ENCODE assay signal across 20 cellular contexts in the genomic region with DNA sequence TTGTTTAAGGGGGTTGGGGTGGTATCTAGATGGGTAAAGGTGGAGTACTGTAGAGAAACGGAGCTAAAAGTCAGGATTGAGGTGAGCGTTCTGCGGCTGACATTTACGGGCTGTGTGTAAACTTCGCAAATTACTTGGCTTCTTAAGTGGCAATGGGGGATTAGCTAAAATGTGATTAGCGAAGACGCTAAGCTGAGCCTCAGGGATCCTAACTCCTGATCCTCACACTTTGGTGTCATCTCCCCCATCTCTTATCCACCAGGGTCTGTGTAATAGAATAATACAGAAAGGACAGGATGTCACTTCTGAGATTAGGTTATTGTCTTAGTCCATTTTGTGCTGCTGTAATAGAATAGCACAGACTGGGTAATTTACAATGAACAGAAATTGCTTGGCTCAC. TPM values are rescaled to one million over a fixed set of nuclear protein-coding genes. Genes with fewer than 3 reads are reported as not detected.
A peak's percentile ranks its signal among the peaks of the same experiment; 100 is the strongest.
DNase-seq lines count a peak whose midpoint lies in the region; ATAC-seq, FAIRE-seq and TF ChIP-seq lines count a peak whose summit lies in the region.
"Had no signal": no experiment of that assay in that cellular context is flagged by ENCODE, and none has a peak within 500 bp of the region (broad histone marks: within the 10 kb centered on the region; RNA-seq: fewer than 3 reads in every experiment).

No MANE protein-coding gene starts in this region.

- CTCF ChIA-PET in A549 (lab: Yijun Ruan, JAX) (interaction anchor here (1.2 kb wide), 1 partner anchor 110 kb away, joined by 3 read pairs; no protein-coding TSS in a partner anchor), HEK293 (lab: Yijun Ruan, JAX) (no interaction called here)

- POLR2A ChIA-PET in A549 (lab: Yijun Ruan, JAX): no interaction called here
- POLR2A ChIA-PET in HEK293 (lab: Yijun Ruan, JAX): no interaction called here

- H3K27me3 ChIP-seq in RWPE2 (ENCODE audit: insufficient read depth, poor library complexity, severe bottlenecking) (no peaks in the 10 kb centered on the region), mesenchymal stem cell (ENCODE audit: control insufficient read depth in 1 of 2, insufficient read depth in 1 of 2, low read length in 2 of 2) (no peaks in the 10 kb centered on the region)

- H3K27ac ChIP-seq in A549 (peak overlapping the region; percentile 64 to 66; a peak in 5 of 6 replicates), HEK293 (ENCODE audit: extremely low read depth, low read depth, low read length) (no peak overlapping the region), RWPE2 (ENCODE audit: poor library complexity, severe bottlenecking) (peak overlapping the region; percentile 92), mesenchymal stem cell (ENCODE audit: low read length, poor library complexity, severe bottlenecking) (no peak overlapping the region)
- H3K27ac ChIP-seq: GM23248, HL-60 had no signal

- H3K4me2 ChIP-seq in A549 (no peak overlapping the region), mesenchymal stem cell (ENCODE audit: low read length, poor library complexity, severe bottlenecking) (no peak overlapping the region)

- H3K36me3 ChIP-seq in HEK293 (ENCODE audit: control insufficient read depth in 2 of 2, insufficient read depth in 1 of 2, low read length in 2 of 2) (no peaks in the 10 kb centered on the region), RWPE2 (ENCODE audit: low read depth) (no peaks in the 10 kb centered on the region), mesenchymal stem cell (ENCODE audit: control insufficient read depth in 1 of 2, insufficient read depth in 2 of 2, low read depth in 1 of 2, low read length in 2 of 2) (no peaks in the 10 kb centered on the region)

- peak overlapping the region; percentile 3 for H2AK5ac ChIP-seq in mesenchymal stem cell (ENCODE audit: low read length, severe bottlenecking)

- H2BK15ac ChIP-seq in mesenchymal stem cell (ENCODE audit: low read depth, poor library complexity, severe bottlenecking): no peak overlapping the region

- no peak overlapping the region for H2AFZ ChIP-seq in mesenchymal stem cell (ENCODE audit: low read depth, low read length)
- H2AFZ ChIP-seq: GM23248 had no signal

- H4K8ac ChIP-seq in mesenchymal stem cell (ENCODE audit: low read length): no peak overlapping the region

- TF ChIP-seq CTCF in A549 (IDR thresholded peaks at IDR 0.05) (no peak), HEK293 (tag by site-specific recombination; IDR thresholded peaks at IDR 0.05) (no peak), RWPE2 (IDR thresholded peaks at IDR 0.05; ENCODE audit: poor library complexity, severe bottlenecking) (no peak), omental fat pad (IDR thresholded peaks at IDR 0.05) (no peak)

- no peak overlapping the region for H3K18ac ChIP-seq in mesenchymal stem cell (ENCODE audit: low read depth in 1 of 2, low read length in 2 of 2)

- H3K4me3 ChIP-seq in A549 (no peak overlapping the region), HEK293 (ENCODE audit: low read depth, low read length) (no peak overlapping the region), RWPE2 (ENCODE audit: severe bottlenecking) (no peak overlapping the region), mesenchymal stem cell (ENCODE audit: insufficient read depth in 1 of 2, low read depth in 1 of 2, low read length in 2 of 2) (no peak overlapping the region)
- H3K4me3 ChIP-seq: GM23248 had no signal

- H2BK120ac ChIP-seq in mesenchymal stem cell (ENCODE audit: low read depth, low read length): no peak overlapping the region

- no peak overlapping the region for H3K14ac ChIP-seq in mesenchymal stem cell (ENCODE audit: low read length in 2 of 2)

- H3K4me1 ChIP-seq in A549: peaks cover 30% of the 10 kb centered on the region
- H3K4me1 ChIP-seq in HEK293 (ENCODE audit: control insufficient read depth, insufficient read depth, low read length): peaks cover 3% of the 10 kb centered on the region
- H3K4me1 ChIP-seq in RWPE2 (ENCODE audit: insufficient read depth, poor library complexity, severe bottlenecking): peaks cover 32% of the 10 kb centered on the region
- peaks cover 5% of the 10 kb centered on the region for H3K4me1 ChIP-seq in mesenchymal stem cell (ENCODE audit: control insufficient read depth, insufficient read depth, low read depth, low read length)

- DNase-seq in A549 (ENCODE audit: low read depth in 1 of 2, low spot score in 1 of 2): no peak
- DNase-seq in RWPE2 (ENCODE audit: low spot score): no peak
- no peak for DNase-seq in mesenchymal stem cell
- DNase-seq in OCI-M2 (lab: John Stamatoyannopoulos, UW; ENCODE audit: unreplicated experiment): no peak
- no peak for DNase-seq in omental fat pad (ENCODE audit: low spot score)
- DNase-seq: C1 segment of cervical spinal cord; CD4-positive, alpha-beta T cell; DMS153; DMS79 treated with DMSO at 0.1 percent for 48 hours; EL; GM23248 had no signal

- H3K4ac ChIP-seq in mesenchymal stem cell (ENCODE audit: low read depth in 1 of 2, low read length in 2 of 2): no peak overlapping the region

- H2BK5ac ChIP-seq in mesenchymal stem cell (ENCODE audit: low read depth, low read length, poor library complexity, severe bottlenecking): no peak overlapping the region

- no peak for FAIRE-seq in A549 (lab: Jason Lieb, UNC)
- FAIRE-seq: D721Med, G401.6, GM12892, H54 had no signal

- H4K91ac ChIP-seq in mesenchymal stem cell (ENCODE audit: low read length): no peak overlapping the region

- no peak for TF ChIP-seq RAD21 in A549 (conservative IDR thresholded peaks at IDR 0.05 in 1 of 2, IDR thresholded peaks at IDR 0.05 in 1 of 2)

- H3K79me1 ChIP-seq in mesenchymal stem cell (replicated peaks; ENCODE audit: low read length, poor library complexity, severe bottlenecking): peaks cover 4% of the 10 kb centered on the region

- H3K9ac ChIP-seq in mesenchymal stem cell (ENCODE audit: low read length): no peak overlapping the region
- H3K9ac ChIP-seq: GM23248 had no signal

- 83% methylated on average over 7 of the region's 7 CpGs for WGBS in A549 (ENCODE audit: missing lambda C conversion rate)
- WGBS in mesenchymal stem cell: 91% methylated on average over 5 of the region's 7 CpGs

- no peak for TF ChIP-seq EP300 in A549 (IDR thresholded peaks at IDR 0.05)

- no peak overlapping the region for H3K23ac ChIP-seq in mesenchymal stem cell (ENCODE audit: low read length in 2 of 2)

- no peak for TF ChIP-seq POLR2A in A549 (IDR thresholded peaks at IDR 0.05; ENCODE audit: low read length)

- no peaks in the 10 kb centered on the region for H3K9me3 ChIP-seq in A549
- no peaks in the 10 kb centered on the region for H3K9me3 ChIP-seq in HEK293 (ENCODE audit: control insufficient read depth, insufficient read depth, low read depth, low read length)
- no peaks in the 10 kb centered on the region for H3K9me3 ChIP-seq in RWPE2 (ENCODE audit: severe bottlenecking)
- no peaks in the 10 kb centered on the region for H3K9me3 ChIP-seq in mesenchymal stem cell (ENCODE audit: control insufficient read depth, low read length)

- no peak for ATAC-seq in A549
- ATAC-seq in RWPE2 (ENCODE audit: low read depth): no peak
- ATAC-seq in GM21526 (IDR thresholded peaks at IDR 0.05; ENCODE audit: low FRiP score, unreplicated experiment): no peak
- no peak for ATAC-seq in GM18517 (IDR thresholded peaks at IDR 0.05; ENCODE audit: unreplicated experiment)
- no peak for ATAC-seq in omental fat pad (ENCODE audit: low FRiP score)
- ATAC-seq: HCT116 had no signal

- no peak overlapping the region for H2BK12ac ChIP-seq in mesenchymal stem cell (ENCODE audit: low read length in 2 of 2)

TF ChIP-seq in A549, 52 proteins besides CTCF, POLR2A, EP300 and RAD21:
- TF ChIP-seq SREBF2 (IDR thresholded peaks at IDR 0.05) (no peak), MAZ (IDR thresholded peaks at IDR 0.05; ENCODE audit: borderline replicate concordance, low read depth, low read length) (no peak), JUN (IDR thresholded peaks at IDR 0.05) (no peak), MAFK (IDR thresholded peaks at IDR 0.05; ENCODE audit: partially characterized antibody) (no peak), FOSB (CRISPR knock-in tag; IDR thresholded peaks at IDR 0.05) (no peak), ZSCAN20 (CRISPR knock-in tag; IDR thresholded peaks at IDR 0.05) (no peak), CHD2 (IDR thresholded peaks at IDR 0.05; ENCODE audit: low read length, partially characterized antibody) (no peak), SMC3 (IDR thresholded peaks at IDR 0.05) (no peak), ZNF302 (CRISPR knock-in tag; IDR thresholded peaks at IDR 0.05) (no peak), RCOR1 (IDR thresholded peaks at IDR 0.05; ENCODE audit: low read depth, low read length) (no peak), EHF (CRISPR knock-in tag; IDR thresholded peaks at IDR 0.05) (no peak), NFE2L2 (conservative IDR thresholded peaks at IDR 0.05; ENCODE audit: low read length) (no peak), RFX5 (IDR thresholded peaks at IDR 0.05) (no peak), KDM1A (IDR thresholded peaks at IDR 0.05; ENCODE audit: low read depth) (no peak), NR3C1 (IDR thresholded peaks at IDR 0.05) (no peak)

TF ChIP-seq in HEK293, 187 proteins besides CTCF, POLR2A, EP300 and RAD21 (continues in another document):
- TF ChIP-seq SP2 (tag by site-specific recombination; IDR thresholded peaks at IDR 0.05) (no peak), OVOL3 (tag by site-specific recombination; IDR thresholded peaks at IDR 0.05) (no peak), OSR2 (tag by site-specific recombination; IDR thresholded peaks at IDR 0.05) (peak; percentile 35; the same call in 1 of the 2 replicates), ZNF670 (tag by site-specific recombination; IDR thresholded peaks at IDR 0.05; ENCODE audit: low read depth) (no peak), ZNF211 (tag by site-specific recombination; IDR thresholded peaks at IDR 0.05; ENCODE audit: low read depth) (no peak)
- TF ChIP-seq, protein P1, sequence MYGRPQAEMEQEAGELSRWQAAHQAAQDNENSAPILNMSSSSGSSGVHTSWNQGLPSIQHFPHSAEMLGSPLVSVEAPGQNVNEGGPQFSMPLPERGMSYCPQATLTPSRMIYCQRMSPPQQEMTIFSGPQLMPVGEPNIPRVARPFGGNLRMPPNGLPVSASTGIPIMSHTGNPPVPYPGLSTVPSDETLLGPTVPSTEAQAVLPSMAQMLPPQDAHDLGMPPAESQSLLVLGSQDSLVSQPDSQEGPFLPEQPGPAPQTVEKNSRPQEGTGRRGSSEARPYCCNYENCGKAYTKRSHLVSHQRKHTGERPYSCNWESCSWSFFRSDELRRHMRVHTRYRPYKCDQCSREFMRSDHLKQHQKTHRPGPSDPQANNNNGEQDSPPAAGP (tag by site-specific recombination; IDR thresholded peaks at IDR 0.05): no peak

RNA-seq across cellular contexts. Expression of a gene that starts 10.6 kb away (rescaled TPM):
- polyA plus RNA-seq in A549 (2011; rRNA removed) (177 and 225 TPM in 2 replicates), A549 (2017; fragmentation: RNase III; extraction: RNeasy Plus Mini Kit Qiagen cat#74134 plus additional on column Dnase treatment) (62.2 to 68.5 TPM (median 62.8 TPM) in 3 replicates)
- polyA plus RNA-seq in A549 (2012; cell fraction: cytosol; rRNA removed): 57.1 and 63.7 TPM in 2 replicates
- 201 and 278 TPM in 2 replicates for polyA plus RNA-seq in A549 (2012; cell fraction: nucleus; rRNA removed)
- 1,227 and 1,657 TPM in 2 replicates for polyA minus RNA-seq in A549 (2011; rRNA and poly(A)+ RNA removed)
- polyA plus RNA-seq in mesenchymal stem cell (2013, experiment 1 of 2): 137 TPM
- polyA plus RNA-seq in mesenchymal stem cell (2013, experiment 2 of 2): 119 TPM
- 10 to 100 TPM; 35.3 to 90.8 (median 69.9) TPM for total RNA-seq in omental fat pad

Comparison
In these comparisons a context has a peak if more than half of its experiments do, and no peak if none do; other contexts are left out.
1. H3K27ac ChIP-seq: peak in A549 (2 of 2) and RWPE2 (single experiment); none in HEK293 (single experiment) and mesenchymal stem cell (single experiment).